ENCODE assay signal across 8 cellular contexts in the genomic region with DNA sequence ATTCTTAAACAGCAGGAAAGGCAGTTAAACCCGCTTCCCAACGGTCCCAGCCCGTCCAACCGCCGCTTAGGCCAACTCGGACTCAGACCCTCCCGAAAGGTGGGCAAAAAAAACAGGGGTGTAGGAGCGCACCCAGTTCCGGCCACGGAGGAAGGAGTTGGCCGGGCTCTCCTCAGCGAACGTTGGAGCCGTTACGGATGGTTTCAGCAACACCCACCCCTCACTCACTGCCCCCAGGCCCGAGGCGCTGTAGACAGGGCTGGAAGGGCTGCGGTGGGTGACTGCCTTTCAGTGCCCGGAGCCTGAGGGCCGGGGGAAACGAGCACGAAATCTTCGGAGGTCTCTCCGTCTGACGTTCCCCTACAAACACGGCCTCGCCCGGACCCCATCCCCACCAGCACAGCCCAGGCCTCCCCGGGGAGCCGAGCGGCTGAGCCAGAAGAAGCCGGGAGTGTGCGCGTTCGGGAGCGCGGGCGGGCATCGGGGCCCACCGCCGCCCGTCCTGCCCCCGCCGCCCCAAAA. TPM values are rescaled to one million over a fixed set of nuclear protein-coding genes. Genes with fewer than 3 reads are reported as not detected.
DNase-seq lines count a peak whose midpoint lies in the region; ATAC-seq and TF ChIP-seq lines count a peak whose summit lies in the region.

No MANE protein-coding gene starts in this region.

- H3K27me3 ChIP-seq in Caco-2 (replicated peaks; ENCODE audit: control insufficient read depth, insufficient read depth, low read length) = no peaks in the 10 kb centered on the region
- H3K27me3 ChIP-seq in foreskin keratinocyte = no peaks in the 10 kb centered on the region
- H3K27me3 ChIP-seq in neural progenitor cell = peaks cover 19% of the 10 kb centered on the region

- POLR2A ChIA-PET in Caco-2 (lab: Charles Lee) = no interaction called here

- H3K27ac ChIP-seq in foreskin keratinocyte (peak overlapping the region; percentile 92), neural progenitor cell (peak overlapping the region; percentile 74)

- CTCF ChIA-PET in Caco-2 (lab: Charles Lee) = no interaction called here

- H3K4me3 Mint-ChIP-seq in Caco-2 (ENCODE audit: unreplicated experiment) = peak overlapping the region; percentile 89
- H3K4me3 Mint-ChIP-seq in neural progenitor cell = peak overlapping the region; percentile 88

- peak overlapping the region; percentile 94 for H3K9ac ChIP-seq in neural progenitor cell

- intact Hi-C loops in Caco-2 (cut with micrococcal nuclease; ENCODE audit: unreplicated experiment) = no loop called here

- peaks cover 13% of the 10 kb centered on the region for H3K4me1 ChIP-seq in Caco-2
- H3K4me1 ChIP-seq in foreskin keratinocyte = peaks cover 36% of the 10 kb centered on the region
- H3K4me1 ChIP-seq in neural progenitor cell = peaks cover 56% of the 10 kb centered on the region

- peaks cover 9% of the 10 kb centered on the region for H3K36me3 Mint-ChIP-seq in Caco-2 (ENCODE audit: insufficient read depth, unreplicated experiment)
- peaks cover 10% of the 10 kb centered on the region for H3K36me3 Mint-ChIP-seq in neural progenitor cell

- H2AFZ ChIP-seq in neural progenitor cell (replicated peaks) = no peak overlapping the region

- DNase-seq in Caco-2 = peak in 1 of 2 experiments; percentile 27
- peak; percentile 59 for DNase-seq in KG1 (lab: John Stamatoyannopoulos, UW)
- peak; percentile 70 for DNase-seq in activated CD8-positive, alpha-beta memory T cell treated with anti-CD3 and anti-CD28 coated beads, Interleukin-2, amount 50 U/mL, for 48 hours
- DNase-seq in foreskin keratinocyte = no peak
- peak; percentile 48 for DNase-seq in neural progenitor cell (ENCODE audit: low spot score)

- ATAC-seq in foreskin keratinocyte = peak; percentile 2
- ATAC-seq in GM21423 (IDR thresholded peaks at IDR 0.05; ENCODE audit: unreplicated experiment) = no peak
- ATAC-seq in GM18502 (IDR thresholded peaks at IDR 0.05; ENCODE audit: poor library complexity, unreplicated experiment) = no peak
- no peak for ATAC-seq in GM19351 (IDR thresholded peaks at IDR 0.05; ENCODE audit: unreplicated experiment)

- H3K36me3 ChIP-seq in Caco-2 (ENCODE audit: control insufficient read depth, insufficient read depth, low read length) (no peaks in the 10 kb centered on the region), neural progenitor cell (no peaks in the 10 kb centered on the region)

- TF ChIP-seq CTCF in Caco-2 (IDR thresholded peaks at IDR 0.05; ENCODE audit: insufficient read depth in 1 of 2, low read depth in 1 of 2, low read length in 1 of 2, severe bottlenecking in 1 of 2, unreplicated experiment in 1 of 2) = no peak
- no peak for TF ChIP-seq CTCF in foreskin keratinocyte (conservative IDR thresholded peaks at IDR 0.05)
- TF ChIP-seq CTCF in neural progenitor cell (IDR thresholded peaks at IDR 0.05) = no peak

- peaks cover 50% of the 10 kb centered on the region for H4K20me1 ChIP-seq in neural progenitor cell (ENCODE audit: low read depth)

- H3K9me3 Mint-ChIP-seq in Caco-2 (ENCODE audit: unreplicated experiment) (no peaks in the 10 kb centered on the region), neural progenitor cell (no peaks in the 10 kb centered on the region)

- peaks cover 82% of the 10 kb centered on the region for H3K79me2 ChIP-seq in neural progenitor cell (ENCODE audit: low read depth)

- H3K4me3 ChIP-seq in Caco-2 (ENCODE audit: low read depth, low read length) (peak overlapping the region; percentile 80), neural progenitor cell (peak overlapping the region; percentile 96)

- no TSS peak for BruUV-seq in Caco-2 (replicated peaks; lab: Mats Ljungman, UMichigan)

- H3K9me3 ChIP-seq in Caco-2 (no peaks in the 10 kb centered on the region), neural progenitor cell (ENCODE audit: low read depth) (no peaks in the 10 kb centered on the region)

- H3K27me3 Mint-ChIP-seq in Caco-2 (ENCODE audit: insufficient read depth, unreplicated experiment) (no peaks in the 10 kb centered on the region), neural progenitor cell (ENCODE audit: insufficient read depth, low read depth) (peaks cover 6% of the 10 kb centered on the region)

- peaks cover 36% of the 10 kb centered on the region for H3K4me1 Mint-ChIP-seq in Caco-2 (ENCODE audit: low read depth, unreplicated experiment)
- peaks cover 42% of the 10 kb centered on the region for H3K4me1 Mint-ChIP-seq in neural progenitor cell

- peak overlapping the region; percentile 98 for H3K4me2 ChIP-seq in neural progenitor cell

- H3F3A ChIP-seq in neural progenitor cell (ENCODE audit: low read depth) = peaks cover 22% of the 10 kb centered on the region

- H3K27ac Mint-ChIP-seq in Caco-2 (ENCODE audit: unreplicated experiment) (peak overlapping the region; percentile 74), neural progenitor cell (peak overlapping the region; percentile 97)

RNA-seq across cellular contexts. Expression of gene KDM5B, which starts 1.3 kb away (rescaled TPM):
- total RNA-seq in Caco-2 (2022) (62.7 and 67.5 TPM in 2 replicates), foreskin keratinocyte (47.9 and 57.2 TPM in 2 replicates), neural progenitor cell (ENCODE audit: low replicate concordance) (219 and 283 TPM in 2 replicates)
- polyA plus RNA-seq in foreskin keratinocyte = 18.1 and 18.8 TPM in 2 replicates

RNA-seq across cellular contexts. Expression of gene PCAT6, which starts 3.8 kb away (rescaled TPM):
- total RNA-seq in Caco-2 (2022) (1.4 TPM in 1 of 2 replicates, not detected in the other), foreskin keratinocyte (0.67 and 1.5 TPM in 2 replicates), neural progenitor cell (ENCODE audit: low replicate concordance) (4.2 TPM in 1 of 2 replicates, not detected in the other)
- 2.0 and 3.1 TPM in 2 replicates for polyA plus RNA-seq in foreskin keratinocyte

Comparison
In these comparisons a context has a peak if more than half of its experiments do, and no peak if none do; other contexts are left out.
1. DNase-seq: peak in KG1 (single experiment), activated CD8-positive, alpha-beta memory T cell treated with anti-CD3 and anti-CD28 coated beads, Interleukin-2, amount 50 U/mL, for 48 hours (single experiment) and neural progenitor cell (single experiment); none in foreskin keratinocyte (0 of 2).